In the genomic region with DNA sequence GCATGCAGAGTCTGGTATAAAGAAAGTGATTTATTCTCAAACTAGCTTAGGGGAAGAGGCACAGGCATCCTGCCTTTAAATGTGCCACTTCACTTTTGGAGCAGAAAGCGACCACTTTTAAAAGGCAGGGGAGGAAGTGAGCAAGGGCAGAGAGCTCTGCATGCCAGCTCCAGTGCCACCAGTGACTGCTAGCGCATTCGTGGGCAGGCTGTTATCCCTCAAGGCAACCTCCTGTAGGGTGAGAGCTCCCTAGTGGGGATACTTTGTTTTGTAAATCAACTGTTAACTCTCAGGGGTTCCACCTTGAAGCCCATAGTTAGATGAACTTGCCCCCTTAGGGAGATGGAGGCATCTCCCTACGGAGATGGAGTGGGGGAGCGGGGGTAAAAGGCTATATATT, we compare ENCODE assay signal across 2 cellular contexts.
TF ChIP-seq lines count a peak whose summit lies in the region.

No MANE protein-coding gene starts in this region.

TF ChIP-seq in GM23338, 12 proteins besides CTCF, POLR2A, EP300 and RAD21 (continued from another document):
- TF ChIP-seq EZH2phosphoT487 (IDR thresholded peaks at IDR 0.05; ENCODE audit: unreplicated experiment): no peak
- TF ChIP-seq EZH2 (IDR thresholded peaks at IDR 0.05; ENCODE audit: low read depth, unreplicated experiment): no peak
- no peak for TF ChIP-seq CREB1 (CRISPR knock-in tag; IDR thresholded peaks at IDR 0.05; ENCODE audit: low read depth)
- no peak for TF ChIP-seq ETS1 (IDR thresholded peaks at IDR 0.05)
- TF ChIP-seq JUNB (IDR thresholded peaks at IDR 0.05; ENCODE audit: unreplicated experiment): no peak
- TF ChIP-seq, protein P1, sequence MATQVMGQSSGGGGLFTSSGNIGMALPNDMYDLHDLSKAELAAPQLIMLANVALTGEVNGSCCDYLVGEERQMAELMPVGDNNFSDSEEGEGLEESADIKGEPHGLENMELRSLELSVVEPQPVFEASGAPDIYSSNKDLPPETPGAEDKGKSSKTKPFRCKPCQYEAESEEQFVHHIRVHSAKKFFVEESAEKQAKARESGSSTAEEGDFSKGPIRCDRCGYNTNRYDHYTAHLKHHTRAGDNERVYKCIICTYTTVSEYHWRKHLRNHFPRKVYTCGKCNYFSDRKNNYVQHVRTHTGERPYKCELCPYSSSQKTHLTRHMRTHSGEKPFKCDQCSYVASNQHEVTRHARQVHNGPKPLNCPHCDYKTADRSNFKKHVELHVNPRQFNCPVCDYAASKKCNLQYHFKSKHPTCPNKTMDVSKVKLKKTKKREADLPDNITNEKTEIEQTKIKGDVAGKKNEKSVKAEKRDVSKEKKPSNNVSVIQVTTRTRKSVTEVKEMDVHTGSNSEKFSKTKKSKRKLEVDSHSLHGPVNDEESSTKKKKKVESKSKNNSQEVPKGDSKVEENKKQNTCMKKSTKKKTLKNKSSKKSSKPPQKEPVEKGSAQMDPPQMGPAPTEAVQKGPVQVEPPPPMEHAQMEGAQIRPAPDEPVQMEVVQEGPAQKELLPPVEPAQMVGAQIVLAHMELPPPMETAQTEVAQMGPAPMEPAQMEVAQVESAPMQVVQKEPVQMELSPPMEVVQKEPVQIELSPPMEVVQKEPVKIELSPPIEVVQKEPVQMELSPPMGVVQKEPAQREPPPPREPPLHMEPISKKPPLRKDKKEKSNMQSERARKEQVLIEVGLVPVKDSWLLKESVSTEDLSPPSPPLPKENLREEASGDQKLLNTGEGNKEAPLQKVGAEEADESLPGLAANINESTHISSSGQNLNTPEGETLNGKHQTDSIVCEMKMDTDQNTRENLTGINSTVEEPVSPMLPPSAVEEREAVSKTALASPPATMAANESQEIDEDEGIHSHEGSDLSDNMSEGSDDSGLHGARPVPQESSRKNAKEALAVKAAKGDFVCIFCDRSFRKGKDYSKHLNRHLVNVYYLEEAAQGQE (IDR thresholded peaks at IDR 0.05; ENCODE audit: unreplicated experiment): no peak
- no peak for TF ChIP-seq POLR2AphosphoS5 (IDR thresholded peaks at IDR 0.05; ENCODE audit: low read depth)
- TF ChIP-seq, protein P2, sequence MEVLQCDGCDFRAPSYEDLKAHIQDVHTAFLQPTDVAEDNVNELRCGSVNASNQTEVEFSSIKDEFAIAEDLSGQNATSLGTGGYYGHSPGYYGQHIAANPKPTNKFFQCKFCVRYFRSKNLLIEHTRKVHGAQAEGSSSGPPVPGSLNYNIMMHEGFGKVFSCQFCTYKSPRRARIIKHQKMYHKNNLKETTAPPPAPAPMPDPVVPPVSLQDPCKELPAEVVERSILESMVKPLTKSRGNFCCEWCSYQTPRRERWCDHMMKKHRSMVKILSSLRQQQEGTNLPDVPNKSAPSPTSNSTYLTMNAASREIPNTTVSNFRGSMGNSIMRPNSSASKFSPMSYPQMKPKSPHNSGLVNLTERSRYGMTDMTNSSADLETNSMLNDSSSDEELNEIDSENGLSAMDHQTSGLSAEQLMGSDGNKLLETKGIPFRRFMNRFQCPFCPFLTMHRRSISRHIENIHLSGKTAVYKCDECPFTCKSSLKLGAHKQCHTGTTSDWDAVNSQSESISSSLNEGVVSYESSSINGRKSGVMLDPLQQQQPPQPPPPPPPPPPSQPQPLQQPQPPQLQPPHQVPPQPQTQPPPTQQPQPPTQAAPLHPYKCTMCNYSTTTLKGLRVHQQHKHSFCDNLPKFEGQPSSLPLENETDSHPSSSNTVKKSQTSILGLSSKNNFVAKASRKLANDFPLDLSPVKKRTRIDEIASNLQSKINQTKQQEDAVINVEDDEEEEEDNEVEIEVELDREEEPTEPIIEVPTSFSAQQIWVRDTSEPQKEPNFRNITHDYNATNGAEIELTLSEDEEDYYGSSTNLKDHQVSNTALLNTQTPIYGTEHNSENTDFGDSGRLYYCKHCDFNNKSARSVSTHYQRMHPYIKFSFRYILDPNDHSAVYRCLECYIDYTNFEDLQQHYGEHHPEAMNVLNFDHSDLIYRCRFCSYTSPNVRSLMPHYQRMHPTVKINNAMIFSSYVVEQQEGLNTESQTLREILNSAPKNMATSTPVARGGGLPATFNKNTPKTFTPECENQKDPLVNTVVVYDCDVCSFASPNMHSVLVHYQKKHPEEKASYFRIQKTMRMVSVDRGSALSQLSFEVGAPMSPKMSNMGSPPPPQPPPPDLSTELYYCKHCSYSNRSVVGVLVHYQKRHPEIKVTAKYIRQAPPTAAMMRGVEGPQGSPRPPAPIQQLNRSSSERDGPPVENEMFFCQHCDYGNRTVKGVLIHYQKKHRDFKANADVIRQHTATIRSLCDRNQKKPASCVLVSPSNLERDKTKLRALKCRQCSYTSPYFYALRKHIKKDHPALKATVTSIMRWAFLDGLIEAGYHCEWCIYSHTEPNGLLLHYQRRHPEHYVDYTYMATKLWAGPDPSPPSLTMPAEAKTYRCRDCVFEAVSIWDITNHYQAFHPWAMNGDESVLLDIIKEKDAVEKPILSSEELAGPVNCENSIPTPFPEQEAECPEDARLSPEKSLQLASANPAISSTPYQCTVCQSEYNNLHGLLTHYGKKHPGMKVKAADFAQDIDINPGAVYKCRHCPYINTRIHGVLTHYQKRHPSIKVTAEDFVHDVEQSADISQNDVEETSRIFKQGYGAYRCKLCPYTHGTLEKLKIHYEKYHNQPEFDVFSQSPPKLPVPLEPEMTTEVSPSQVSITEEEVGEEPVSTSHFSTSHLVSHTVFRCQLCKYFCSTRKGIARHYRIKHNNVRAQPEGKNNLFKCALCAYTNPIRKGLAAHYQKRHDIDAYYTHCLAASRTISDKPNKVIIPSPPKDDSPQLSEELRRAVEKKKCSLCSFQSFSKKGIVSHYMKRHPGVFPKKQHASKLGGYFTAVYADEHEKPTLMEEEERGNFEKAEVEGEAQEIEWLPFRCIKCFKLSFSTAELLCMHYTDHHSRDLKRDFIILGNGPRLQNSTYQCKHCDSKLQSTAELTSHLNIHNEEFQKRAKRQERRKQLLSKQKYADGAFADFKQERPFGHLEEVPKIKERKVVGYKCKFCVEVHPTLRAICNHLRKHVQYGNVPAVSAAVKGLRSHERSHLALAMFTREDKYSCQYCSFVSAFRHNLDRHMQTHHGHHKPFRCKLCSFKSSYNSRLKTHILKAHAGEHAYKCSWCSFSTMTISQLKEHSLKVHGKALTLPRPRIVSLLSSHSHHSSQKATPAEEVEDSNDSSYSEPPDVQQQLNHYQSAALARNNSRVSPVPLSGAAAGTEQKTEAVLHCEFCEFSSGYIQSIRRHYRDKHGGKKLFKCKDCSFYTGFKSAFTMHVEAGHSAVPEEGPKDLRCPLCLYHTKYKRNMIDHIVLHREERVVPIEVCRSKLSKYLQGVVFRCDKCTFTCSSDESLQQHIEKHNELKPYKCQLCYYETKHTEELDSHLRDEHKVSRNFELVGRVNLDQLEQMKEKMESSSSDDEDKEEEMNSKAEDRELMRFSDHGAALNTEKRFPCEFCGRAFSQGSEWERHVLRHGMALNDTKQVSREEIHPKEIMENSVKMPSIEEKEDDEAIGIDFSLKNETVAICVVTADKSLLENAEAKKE (CRISPR knock-in tag; IDR thresholded peaks at IDR 0.05): no peak
- no peak for TF ChIP-seq STAT1 (IDR thresholded peaks at IDR 0.05; ENCODE audit: unreplicated experiment)
- TF ChIP-seq ZNF114 (CRISPR knock-in tag; IDR thresholded peaks at IDR 0.05): no peak

TF ChIP-seq in endothelial cell of umbilical vein, 7 proteins besides CTCF, POLR2A, EP300 and RAD21 (continued from another document):
- TF ChIP-seq GATA2 (IDR thresholded peaks at IDR 0.05; ENCODE audit: insufficient read depth, insufficient read length, low read depth, low read length): no peak
- TF ChIP-seq JUN (IDR thresholded peaks at IDR 0.05; ENCODE audit: borderline replicate concordance, insufficient read depth, insufficient read length, low read depth): no peak
- no peak for TF ChIP-seq MAX (IDR thresholded peaks at IDR 0.05; ENCODE audit: insufficient read depth, insufficient read length)
- TF ChIP-seq EZH2 (IDR thresholded peaks at IDR 0.05; ENCODE audit: borderline replicate concordance, low read depth, low read length, severe bottlenecking): no peak
- no peak for TF ChIP-seq MYC (IDR thresholded peaks at IDR 0.05; ENCODE audit: low read depth, low read length)
- TF ChIP-seq POLR2AphosphoS5 (IDR thresholded peaks at IDR 0.05; ENCODE audit: insufficient read depth, low read depth, low read length): no peak
